Comparison of ENCODE assay signal across 10 cellular contexts in genomic region chr1:206693029-206693428, GRCh38. TPM values are rescaled to one million over a fixed set of nuclear protein-coding genes. Genes with fewer than 3 reads are reported as not detected.
DNase-seq lines count a peak whose midpoint lies in the region; ATAC-seq lines count a peak whose summit lies in the region.
"Had no signal": no experiment of that assay in that cellular context is flagged by ENCODE, and none has a peak within 500 bp of the region (broad histone marks: within the 10 kb centered on the region; RNA-seq: fewer than 3 reads in every experiment).

No MANE protein-coding gene starts in this region.

- ATAC-seq in left cardiac atrium (peak; percentile 86), sciatic nerve (peak; percentile 64), HG03025 (IDR thresholded peaks at IDR 0.05; ENCODE audit: low FRiP score, unreplicated experiment) (no peak)

- intact Hi-C loops in left cardiac atrium (cut with DNase I) (loop anchor here in 1 of 2 donors (5.0 kb wide), 1 partner anchor 36 kb away; no protein-coding TSS in a partner anchor), sciatic nerve (cut with DNase I) (no loop called here)

- H3K27ac ChIP-seq in angular gyrus (ENCODE audit: low read depth, low read length) = peak overlapping the region; percentile 52

- peak; percentile 76 for DNase-seq in ELR (ENCODE audit: low read depth)
- DNase-seq in left cardiac atrium = peak; percentile 88
- no peak for DNase-seq in sciatic nerve (ENCODE audit: low spot score)
- no peak for DNase-seq in HuH-7.5 (ENCODE audit: low spot score)
- no peak for DNase-seq in stimulated activated CD4-positive, alpha-beta T cell treated with anti-CD3 and anti-CD28 coated beads, Interleukin-15, amount 100 ng/mL, for 24 hours
- DNase-seq in stimulated activated CD4-positive, alpha-beta T cell treated with anti-CD3 and anti-CD28 coated beads, Interleukin-4, amount 100 ng/mL, for 4 hours = no peak
- DNase-seq: effector memory CD4-positive, alpha-beta T cell; stimulated activated CD4-positive, alpha-beta T cell treated with anti-CD3 and anti-CD28 coated beads, Interleukin-2, amount 100 ng/mL, for 48 hours had no signal

RNA-seq across cellular contexts. Expression of gene MAPKAPK2, which starts 8.3 kb away (rescaled TPM):
- 100 to 1,000 TPM; 154 to 219 TPM for total RNA-seq in left cardiac atrium
- 56.3 TPM for total RNA-seq in sciatic nerve

RNA-seq across cellular contexts. Expression of gene DYRK3, which starts 57.7 kb away (rescaled TPM):
- total RNA-seq in left cardiac atrium (10 to 100 TPM; 12.4 to 18.7 TPM), sciatic nerve (9.5 TPM)

Comparison
In these comparisons a context has a peak if more than half of its experiments do, and no peak if none do; other contexts are left out.
1. DNase-seq: peak in ELR (single experiment) and left cardiac atrium (single experiment); none in sciatic nerve (single experiment), HuH-7.5 (single experiment), stimulated activated CD4-positive, alpha-beta T cell treated with anti-CD3 and anti-CD28 coated beads, Interleukin-15, amount 100 ng/mL, for 24 hours (single experiment) and stimulated activated CD4-positive, alpha-beta T cell treated with anti-CD3 and anti-CD28 coated beads, Interleukin-4, amount 100 ng/mL, for 4 hours (0 of 2).